Comparison of ENCODE assay signal across 26 cellular contexts in the genomic region with DNA sequence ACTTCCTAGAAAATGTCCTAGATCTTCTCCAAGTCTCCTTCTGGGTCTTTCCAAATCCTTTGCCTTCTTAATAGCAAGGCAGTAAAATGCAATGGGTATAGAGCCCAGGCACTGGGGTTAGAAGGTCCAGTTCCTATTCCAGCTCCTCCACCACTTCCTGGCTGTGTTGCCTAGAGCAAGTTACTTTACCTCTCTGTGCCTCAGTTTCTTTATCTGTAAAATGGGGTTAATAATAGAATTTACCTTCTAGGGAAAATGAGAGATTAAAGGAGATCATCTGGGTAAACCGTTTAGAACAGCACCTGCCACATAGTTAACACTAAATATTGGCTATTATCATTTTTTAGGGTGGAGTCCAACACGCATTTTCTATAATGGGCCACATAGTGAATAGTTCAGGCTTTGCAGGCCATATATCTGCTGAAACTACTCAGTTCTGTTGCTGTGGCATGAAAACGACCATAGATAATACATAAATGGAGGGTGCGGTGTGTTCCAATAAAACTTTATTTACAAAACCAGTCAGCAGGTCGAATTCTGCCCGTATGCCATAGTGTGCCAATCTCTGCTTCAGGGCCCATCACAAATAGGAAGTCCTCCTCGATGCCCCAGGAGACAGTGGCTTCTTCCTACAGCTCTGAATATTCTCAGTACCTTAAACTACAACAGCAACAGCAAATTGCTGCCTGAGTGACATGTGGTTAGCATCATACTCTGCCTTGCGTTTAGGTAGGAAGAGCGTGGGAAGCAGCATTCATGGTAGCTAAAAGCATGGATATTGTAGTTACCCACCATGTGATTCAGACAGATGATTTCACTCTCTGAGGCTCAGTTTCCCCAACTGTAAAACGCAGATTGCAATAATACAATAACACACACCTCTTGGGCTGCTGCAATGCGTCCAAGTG.
A peak's percentile ranks its signal among the peaks of the same experiment; 100 is the strongest.
DNase-seq lines count a peak whose midpoint lies in the region; ATAC-seq, FAIRE-seq and TF ChIP-seq lines count a peak whose summit lies in the region.
"Had no signal": no experiment of that assay in that cellular context is flagged by ENCODE, and none has a peak within 500 bp of the region (broad histone marks: within the 10 kb centered on the region; RNA-seq: fewer than 3 reads in every experiment).

No MANE protein-coding gene starts in this region.

- no peak for FAIRE-seq in K562 (lab: Jason Lieb, UNC)
- FAIRE-seq: A204.1, GM12891, GM19239 had no signal

- WGBS in K562 (ENCODE audit: insufficient coverage, low coverage, missing lambda C conversion rate), result 9% methylated on average over 11 of the region's 11 CpGs

- BruUV-seq in K562 (replicated peaks; lab: Mats Ljungman, UMichigan), result no TSS peak

- H3K9me1 ChIP-seq in K562 (ENCODE audit: control insufficient read depth, insufficient read depth, low read length), result no peaks in the 10 kb centered on the region

- H3K79me2 ChIP-seq in GM23338 (replicated peaks; ENCODE audit: insufficient read depth) (no peaks in the 10 kb centered on the region), K562 (ENCODE audit: control insufficient read depth, insufficient read depth, low read length) (no peaks in the 10 kb centered on the region)

- no peaks in the 10 kb centered on the region for H3F3A ChIP-seq in GM23338 (replicated peaks; ENCODE audit: low read depth)

- H2AFZ ChIP-seq in GM23338 (0 out of 2 replicates have a peak overlapping the region, but pooled peaks have one; percentile 28), K562 (ENCODE audit: low read depth, low read length) (no peak overlapping the region)

- intact Hi-C loops in K562 (cut with micrococcal nuclease), result no loop called here

- no peak for TF ChIP-seq POLR2A in K562 (conservative IDR thresholded peaks at IDR 0.05)

- H3K9me2 ChIP-seq in GM23338 (ENCODE audit: insufficient read depth), result no peaks in the 10 kb centered on the region

- H3K9me3 ChIP-seq in K562 (replicated peaks; ENCODE audit: control insufficient read depth, insufficient read depth, low read depth, low read length), result no peaks in the 10 kb centered on the region
- H3K9me3 ChIP-seq: BE2C, BLaER1 had no signal

- H4K20me1 ChIP-seq in GM23338 (replicated peaks; ENCODE audit: insufficient read depth) (no peaks in the 10 kb centered on the region), K562 (replicated peaks; ENCODE audit: control insufficient read depth, insufficient read depth, low read length) (no peaks in the 10 kb centered on the region; the same call in 1 of the 2 replicates)
- H4K20me1 ChIP-seq: BLaER1 had no signal

- H3K27ac Mint-ChIP-seq in GM23338, result no peak overlapping the region
- H3K27ac Mint-ChIP-seq: CD14-positive monocyte; CD4-positive, alpha-beta memory T cell; CD4-positive, CD25-positive, alpha-beta regulatory T cell; CD8-positive, alpha-beta memory T cell had no signal

- TF ChIP-seq CTCF in GM23338 (conservative IDR thresholded peaks at IDR 0.05; ENCODE audit: low read depth in 2 of 2) (no peak), K562 (IDR thresholded peaks at IDR 0.05 in 2 of 3, conservative IDR thresholded peaks at IDR 0.05 in 1 of 3; ENCODE audit: insufficient read depth in 2 of 3, low read depth in 1 of 3, low read length in 3 of 3) (no peak)

- no peak overlapping the region for H3K4me3 ChIP-seq in GM23338
- no peak overlapping the region for H3K4me3 ChIP-seq in K562
- H3K4me3 ChIP-seq: BLaER1 had no signal

- H3K4me1 Mint-ChIP-seq in GM23338, result no peaks in the 10 kb centered on the region
- H3K4me1 Mint-ChIP-seq: CD14-positive monocyte; CD4-positive, alpha-beta memory T cell; CD4-positive, CD25-positive, alpha-beta regulatory T cell; CD8-positive, alpha-beta memory T cell had no signal

- H3K9ac ChIP-seq in K562 (ENCODE audit: insufficient read depth in 1 of 2, low read depth in 2 of 2, low read length in 2 of 2), result no peak overlapping the region
- H3K9ac ChIP-seq: BLaER1 had no signal

- no peak overlapping the region for H3K4me3 Mint-ChIP-seq in GM23338
- H3K4me3 Mint-ChIP-seq: CD14-positive monocyte; CD4-positive, alpha-beta memory T cell; CD4-positive, CD25-positive, alpha-beta regulatory T cell; CD8-positive, alpha-beta memory T cell had no signal

- ATAC-seq in GM23338 (no peak), K562 (no peak), HG02970 (IDR thresholded peaks at IDR 0.05; ENCODE audit: low FRiP score, unreplicated experiment) (no peak)

- DNase-seq in GM23338 (ENCODE audit: low spot score) (no peak), MV-4-11 (lab: John Stamatoyannopoulos, UW) (peak; percentile 12), K562 (ENCODE audit: extremely low read depth in 1 of 4, low spot score in 3 of 4) (no peak), NCI-H69 (lab: John Stamatoyannopoulos, UW) (no peak), NCI-H146 treated with DMSO at 0.1 percent for 48 hours (lab: John Stamatoyannopoulos, UW; ENCODE audit: unreplicated experiment) (no peak)
- DNase-seq: 8988T; ACHN; BE2C; C1 segment of cervical spinal cord; CD4-positive, alpha-beta memory T cell; CD4-positive, CD25-positive, alpha-beta regulatory T cell; CD8-positive, alpha-beta memory T cell; COR-L47; DMS 273 treated with DMSO at 0.1 percent for 48 hours; DMS153; DMS53; DMS79; DND-41; EL; GDM1 had no signal

- H3K27ac ChIP-seq in GM23338 (ENCODE audit: low read depth), result no peak overlapping the region
- no peak overlapping the region for H3K27ac ChIP-seq in K562 (ENCODE audit: extremely low read depth, low read depth, low read length)
- H3K27ac ChIP-seq: BLaER1 had no signal

- CTCF ChIA-PET in K562 (lab: Yijun Ruan, JAX; ENCODE audit: low intra/inter-chr PET ratio), result no interaction called here

- H3K9me3 Mint-ChIP-seq in GM23338, result no peaks in the 10 kb centered on the region
- H3K9me3 Mint-ChIP-seq: CD14-positive monocyte; CD4-positive, alpha-beta memory T cell; CD4-positive, CD25-positive, alpha-beta regulatory T cell; CD8-positive, alpha-beta memory T cell had no signal

- no peaks in the 10 kb centered on the region for H3K36me3 ChIP-seq in GM23338 (ENCODE audit: insufficient read depth)
- no peaks in the 10 kb centered on the region for H3K36me3 ChIP-seq in K562 (ENCODE audit: control insufficient read depth, insufficient read depth, low read length)
- H3K36me3 ChIP-seq: BE2C, BLaER1 had no signal

- H3K36me3 Mint-ChIP-seq in GM23338 (ENCODE audit: low read depth), result no peaks in the 10 kb centered on the region
- H3K36me3 Mint-ChIP-seq: CD14-positive monocyte; CD4-positive, alpha-beta memory T cell; CD4-positive, CD25-positive, alpha-beta regulatory T cell; CD8-positive, alpha-beta memory T cell had no signal

- in situ Hi-C loops in K562 (cut with MboI), result no loop called here

- no peak for TF ChIP-seq RAD21 in K562 (CRISPR knock-in tag; conservative IDR thresholded peaks at IDR 0.05 in 1 of 2, IDR thresholded peaks at IDR 0.05 in 1 of 2)

- H3K27me3 Mint-ChIP-seq in GM23338 (ENCODE audit: insufficient read depth, low read depth, poor library complexity), result peaks cover 6% of the 10 kb centered on the region

- no peaks in the 10 kb centered on the region for H3K27me3 ChIP-seq in GM23338 (ENCODE audit: insufficient read depth)
- peaks cover 19 to 54% of the 10 kb centered on the region in 2 experiments for H3K27me3 ChIP-seq in K562 (ENCODE audit: control insufficient read depth in 2 of 2, insufficient read depth in 2 of 2, low read length in 2 of 2)
- H3K27me3 ChIP-seq: BE2C, BLaER1 had no signal

- POLR2A ChIA-PET in K562 (lab: Yijun Ruan, JAX), result interaction anchor here (0.5 to 0.8 kb wide), 3 partner anchors 9 to 1024 kb away, joined by 3 to 5 read pairs (median 4); no protein-coding TSS in a partner anchor

- TF ChIP-seq EP300 in K562 (IDR thresholded peaks at IDR 0.05; ENCODE audit: low read length), result no peak

- H3K4me2 ChIP-seq in GM23338, result no peak overlapping the region
- H3K4me2 ChIP-seq in K562 (ENCODE audit: insufficient read depth, low read length), result no peak overlapping the region
- H3K4me2 ChIP-seq: BLaER1 had no signal

- H3K4me1 ChIP-seq in GM23338 (ENCODE audit: insufficient read depth), result no peaks in the 10 kb centered on the region
- H3K4me1 ChIP-seq in K562 (replicated peaks in 1 of 2; ENCODE audit: control insufficient read depth in 2 of 2, insufficient read depth in 2 of 2, low read length in 2 of 2), result no peaks in the 10 kb centered on the region
- H3K4me1 ChIP-seq: BE2C, BLaER1 had no signal

TF ChIP-seq in GM23338, 12 proteins besides CTCF, POLR2A, EP300 and RAD21 (continues in another document):
- no peak for TF ChIP-seq EZH2phosphoT487 (IDR thresholded peaks at IDR 0.05; ENCODE audit: unreplicated experiment)

TF ChIP-seq in K562, 482 proteins besides CTCF, POLR2A, EP300 and RAD21 (continues in another document):
- TF ChIP-seq MTA3 (IDR thresholded peaks at IDR 0.05; ENCODE audit: borderline replicate concordance), result no peak
- TF ChIP-seq IRF2 (CRISPR knock-in tag; IDR thresholded peaks at IDR 0.05), result no peak
- no peak for TF ChIP-seq FOXJ3 (CRISPR knock-in tag; IDR thresholded peaks at IDR 0.05)
- TF ChIP-seq, protein P1, sequence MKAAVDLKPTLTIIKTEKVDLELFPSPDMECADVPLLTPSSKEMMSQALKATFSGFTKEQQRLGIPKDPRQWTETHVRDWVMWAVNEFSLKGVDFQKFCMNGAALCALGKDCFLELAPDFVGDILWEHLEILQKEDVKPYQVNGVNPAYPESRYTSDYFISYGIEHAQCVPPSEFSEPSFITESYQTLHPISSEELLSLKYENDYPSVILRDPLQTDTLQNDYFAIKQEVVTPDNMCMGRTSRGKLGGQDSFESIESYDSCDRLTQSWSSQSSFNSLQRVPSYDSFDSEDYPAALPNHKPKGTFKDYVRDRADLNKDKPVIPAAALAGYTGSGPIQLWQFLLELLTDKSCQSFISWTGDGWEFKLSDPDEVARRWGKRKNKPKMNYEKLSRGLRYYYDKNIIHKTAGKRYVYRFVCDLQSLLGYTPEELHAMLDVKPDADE (conservative IDR thresholded peaks at IDR 0.05; ENCODE audit: control insufficient read depth, low read depth, low read length), result no peak
- TF ChIP-seq EGR1 (conservative IDR thresholded peaks at IDR 0.05), result no peak
- peak; percentile 60; the same call in 1 of the 2 replicates for TF ChIP-seq BCOR (IDR thresholded peaks at IDR 0.05)
- no peak for TF ChIP-seq BDP1 (IDR thresholded peaks at IDR 0.05; ENCODE audit: insufficient read depth, insufficient read length)
